ENCODE assay signal across 7 cellular contexts in the genomic region with DNA sequence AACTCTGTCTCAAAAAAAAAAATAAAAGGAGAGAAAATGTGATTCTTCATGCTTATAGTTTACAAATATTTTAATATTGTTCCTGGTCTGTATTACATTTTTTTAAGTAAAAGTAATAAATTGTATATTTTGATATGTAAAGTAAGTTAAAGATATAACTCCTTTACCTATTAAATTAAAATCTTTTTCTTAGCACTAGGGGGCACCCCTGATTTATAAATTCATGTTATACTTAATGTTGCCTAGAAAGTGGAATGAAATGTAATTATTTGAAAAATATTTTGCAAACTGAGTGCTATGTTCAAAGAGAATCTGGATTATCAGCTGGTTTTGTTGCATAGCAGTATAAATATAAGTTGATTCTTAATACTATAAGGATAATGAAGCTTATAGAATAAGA. TPM values are rescaled to one million over a fixed set of nuclear protein-coding genes. Genes with fewer than 3 reads are reported as not detected.
DNase-seq lines count a peak whose midpoint lies in the region; ATAC-seq and TF ChIP-seq lines count a peak whose summit lies in the region.

No MANE protein-coding gene starts in this region.

- no peak overlapping the region for H3K23ac ChIP-seq in H9 (ENCODE audit: insufficient read length, low read depth, low read length)

- H2BK20ac ChIP-seq in H9 (ENCODE audit: low read depth, low read length, poor library complexity, severe bottlenecking), result no peak overlapping the region

- no peak overlapping the region for H3K18ac ChIP-seq in H9 (ENCODE audit: insufficient read length, low read depth, low read length)

- no peaks in the 10 kb centered on the region for H3K79me1 ChIP-seq in H9 (ENCODE audit: insufficient read depth, low read depth, low read length, poor library complexity, severe bottlenecking)

- no peak overlapping the region for H2AK5ac ChIP-seq in H9 (ENCODE audit: insufficient read length, low read length)

- H3K4me1 ChIP-seq in H9 (ENCODE audit: insufficient read depth, low read length), result no peaks in the 10 kb centered on the region

- H3K23me2 ChIP-seq in H9 (ENCODE audit: insufficient read length, low read depth, low read length, poor library complexity, severe bottlenecking), result no peaks in the 10 kb centered on the region

- H4K91ac ChIP-seq in H9 (ENCODE audit: insufficient read length, low read depth, low read length), result no peak overlapping the region

- H3K9ac ChIP-seq in H9 (ENCODE audit: extremely low read depth, insufficient read length, low read length), result no peak overlapping the region

- no peak overlapping the region for H3K56ac ChIP-seq in H9 (ENCODE audit: insufficient read length, low read depth, low read length)

- H4K8ac ChIP-seq in H9 (replicated peaks; ENCODE audit: insufficient read length, low read depth, low read length), result no peak overlapping the region

- peaks cover 0 to 6% of the 10 kb centered on the region in 2 experiments; a peak in 2 of 5 replicates for H3K9me3 Mint-ChIP-seq in H9
- peaks cover 7% of the 10 kb centered on the region for H3K9me3 Mint-ChIP-seq in progenitor cell of endocrine pancreas (ENCODE audit: low read depth)
- no peaks in the 10 kb centered on the region for H3K9me3 Mint-ChIP-seq in activated T-cell treated with anti-CD3 and anti-CD28 coated beads, Interleukin-2, amount 50 U/mL, for 24 hours

- DNase-seq in H9, result no peak
- DNase-seq in NCI-H2227 (lab: John Stamatoyannopoulos, UW; ENCODE audit: unreplicated experiment), result peak; percentile 46
- peak; percentile 61 for DNase-seq in dedifferentiated amniotic fluid mesenchymal stem cell (ENCODE audit: extremely low spot score)
- no peak for DNase-seq in progenitor cell of endocrine pancreas (ENCODE audit: low spot score, unreplicated experiment)
- no peak for DNase-seq in activated T-cell treated with anti-CD3 and anti-CD28 coated beads, Interleukin-2, amount 50 U/mL, for 24 hours
- no peak for DNase-seq in activated CD8-positive, alpha-beta memory T cell treated with anti-CD3 and anti-CD28 coated beads, Interleukin-2, amount 50 U/mL, for 4 hours

- no peaks in the 10 kb centered on the region for H4K20me1 ChIP-seq in H9 (ENCODE audit: control insufficient read depth, insufficient read depth, insufficient read length)

- H3K27ac Mint-ChIP-seq in H9, result no peak overlapping the region
- no peak overlapping the region for H3K27ac Mint-ChIP-seq in progenitor cell of endocrine pancreas
- H3K27ac Mint-ChIP-seq in activated T-cell treated with anti-CD3 and anti-CD28 coated beads, Interleukin-2, amount 50 U/mL, for 24 hours, result no peak overlapping the region

- no peak overlapping the region for H2BK5ac ChIP-seq in H9 (ENCODE audit: insufficient read length, low read length)

- TF ChIP-seq CTCF in H9 (conservative IDR thresholded peaks at IDR 0.05), result peak; percentile 50
- TF ChIP-seq CTCF in progenitor cell of endocrine pancreas (IDR thresholded peaks at IDR 0.05; ENCODE audit: unreplicated experiment), result peak; percentile 43

- H3K9me3 ChIP-seq in H9 (ENCODE audit: control insufficient read depth, low read depth, low read length), result no peaks in the 10 kb centered on the region

- no peak overlapping the region for H3K4me2 ChIP-seq in H9 (ENCODE audit: insufficient read depth, insufficient read length, low read length)

- ATAC-seq in GM21576 (IDR thresholded peaks at IDR 0.05; ENCODE audit: unreplicated experiment), result no peak

- no peak overlapping the region for H2BK120ac ChIP-seq in H9 (ENCODE audit: low read depth, low read length, poor library complexity, severe bottlenecking)

- H4K5ac ChIP-seq in H9 (ENCODE audit: insufficient read length, low read depth, low read length), result no peak overlapping the region

- no peak overlapping the region for H3K14ac ChIP-seq in H9 (ENCODE audit: insufficient read depth, low read length)

- no peak overlapping the region for H3T11ph ChIP-seq in H9 (ENCODE audit: low read length)

- no peak overlapping the region for H3K27ac ChIP-seq in H9 (ENCODE audit: insufficient read length, low read depth, low read length)

- H2BK12ac ChIP-seq in H9 (ENCODE audit: insufficient read length, low read depth, low read length), result no peak overlapping the region

- no peak overlapping the region for H3K4ac ChIP-seq in H9 (ENCODE audit: low read depth, low read length)

- no peak overlapping the region for H3K4me3 Mint-ChIP-seq in H9
- no peak overlapping the region for H3K4me3 Mint-ChIP-seq in progenitor cell of endocrine pancreas (ENCODE audit: low read depth)
- H3K4me3 Mint-ChIP-seq in activated T-cell treated with anti-CD3 and anti-CD28 coated beads, Interleukin-2, amount 50 U/mL, for 24 hours, result no peak overlapping the region

- no peaks in the 10 kb centered on the region for H3K79me2 ChIP-seq in H9 (ENCODE audit: insufficient read depth, low read length)

- H3K4me1 Mint-ChIP-seq in H9 (no peaks in the 10 kb centered on the region), progenitor cell of endocrine pancreas (ENCODE audit: low read depth) (no peaks in the 10 kb centered on the region)
- H3K4me1 Mint-ChIP-seq in activated T-cell treated with anti-CD3 and anti-CD28 coated beads, Interleukin-2, amount 50 U/mL, for 24 hours (ENCODE audit: low read depth), result no peaks in the 10 kb centered on the region

- no peak overlapping the region for H2BK15ac ChIP-seq in H9 (ENCODE audit: low read depth, low read length)

- no peak overlapping the region for H2AFZ ChIP-seq in H9 (ENCODE audit: low read length)

- H3K27me3 Mint-ChIP-seq in H9 (ENCODE audit: low read depth) (no peaks in the 10 kb centered on the region), progenitor cell of endocrine pancreas (no peaks in the 10 kb centered on the region)
- H3K27me3 Mint-ChIP-seq in activated T-cell treated with anti-CD3 and anti-CD28 coated beads, Interleukin-2, amount 50 U/mL, for 24 hours, result no peaks in the 10 kb centered on the region

- H3K27me3 ChIP-seq in H9 (ENCODE audit: insufficient read depth, low read length), result no peaks in the 10 kb centered on the region

- peaks cover 8 to 18% (median 16%) of the 10 kb centered on the region in 3 experiments; a peak in 6 of 7 replicates for H3K36me3 Mint-ChIP-seq in H9 (ENCODE audit: insufficient read depth in 1 of 3, low read depth in 3 of 3)
- peaks cover 21% of the 10 kb centered on the region for H3K36me3 Mint-ChIP-seq in progenitor cell of endocrine pancreas (ENCODE audit: insufficient read depth)
- peaks cover 7% of the 10 kb centered on the region for H3K36me3 Mint-ChIP-seq in activated T-cell treated with anti-CD3 and anti-CD28 coated beads, Interleukin-2, amount 50 U/mL, for 24 hours (ENCODE audit: low read depth)

RNA-seq across cellular contexts. Expression of gene RALGPS2, which starts 49.2 kb away (rescaled TPM):
- total RNA-seq in H9 (2021) (32.6 and 34.1 TPM in 2 replicates), progenitor cell of endocrine pancreas (58.9 and 64.4 TPM in 2 replicates)

Comparison
In these comparisons a context has a peak if more than half of its experiments do, and no peak if none do; other contexts are left out.
1. DNase-seq: peak in NCI-H2227 (single experiment) and dedifferentiated amniotic fluid mesenchymal stem cell (single experiment); none in H9 (single experiment), progenitor cell of endocrine pancreas (single experiment), activated T-cell treated with anti-CD3 and anti-CD28 coated beads, Interleukin-2, amount 50 U/mL, for 24 hours (single experiment) and activated CD8-positive, alpha-beta memory T cell treated with anti-CD3 and anti-CD28 coated beads, Interleukin-2, amount 50 U/mL, for 4 hours (single experiment).